Comparison of ENCODE assay signal across 23 cellular contexts in the genomic region with DNA sequence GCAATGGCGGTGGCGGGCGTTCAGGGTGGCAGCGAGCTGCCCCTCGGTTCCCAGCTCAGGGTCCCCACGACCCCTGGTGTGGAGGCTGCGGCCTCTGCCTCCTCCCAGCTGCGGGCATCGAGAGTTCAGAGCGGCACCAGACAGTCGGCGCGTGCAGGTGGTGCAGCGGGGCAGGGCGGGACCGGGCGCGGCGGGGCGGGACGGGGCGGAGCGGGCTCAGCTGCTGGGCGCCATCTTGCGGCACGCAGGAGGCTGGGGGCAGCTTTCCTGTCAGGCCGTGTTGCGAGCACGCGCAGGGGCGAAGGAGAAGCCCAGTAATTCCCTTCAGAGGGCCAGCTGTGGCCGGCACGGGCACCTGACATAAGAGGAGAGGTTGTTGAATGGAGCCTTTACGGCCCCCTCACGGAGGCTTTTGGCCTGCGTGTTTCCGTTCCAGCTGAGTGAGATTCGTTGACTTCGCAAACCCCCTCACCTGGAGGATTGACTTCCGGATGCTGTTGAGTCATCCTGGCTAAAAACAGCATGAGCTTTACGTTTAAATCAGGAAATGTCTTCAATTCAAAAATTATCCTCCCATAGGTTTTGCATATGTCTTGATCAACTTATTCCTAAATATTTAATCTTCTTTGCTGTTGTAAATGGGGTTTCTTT.
"Had no signal": no experiment of that assay in that cellular context is flagged by ENCODE, and none has a peak within 500 bp of the region (broad histone marks: within the 10 kb centered on the region; RNA-seq: fewer than 3 reads in every experiment).

No MANE protein-coding gene starts in this region.

- H3K4me1 Mint-ChIP-seq: activated naive CD4-positive, alpha-beta T cell treated with anti-CD3 and anti-CD28 coated beads, Interleukin-2, amount 50 U/mL, for 24 hours; T-cell had no signal

- H3K36me3 Mint-ChIP-seq: activated naive CD4-positive, alpha-beta T cell treated with anti-CD3 and anti-CD28 coated beads, Interleukin-2, amount 50 U/mL, for 24 hours; T-cell had no signal

- H3K4me3 Mint-ChIP-seq: activated CD8-positive, alpha-beta T cell treated with anti-CD3 and anti-CD28 coated beads for 36 hours; activated naive CD4-positive, alpha-beta T cell treated with anti-CD3 and anti-CD28 coated beads, Interleukin-2, amount 50 U/mL, for 24 hours; activated T-cell treated with anti-CD3 and anti-CD28 coated beads, Interleukin-2, amount 50 U/mL, for 72 hours; T-cell had no signal

- ATAC-seq: activated CD8-positive, alpha-beta T cell treated with anti-CD3 and anti-CD28 coated beads for 36 hours; activated T-cell treated with anti-CD3 and anti-CD28 coated beads, Interleukin-2, amount 50 U/mL, for 72 hours; body of pancreas; PC-3; T-cell had no signal

- DNase-seq: activated CD4-positive, CD25-positive, alpha-beta regulatory T cell; activated CD8-positive, alpha-beta memory T cell treated with anti-CD3 and anti-CD28 coated beads, Interleukin-2, amount 50 U/mL, for 4 hours; activated CD8-positive, alpha-beta T cell treated with anti-CD3 and anti-CD28 coated beads for 36 hours; activated naive CD4-positive, alpha-beta T cell; activated T-cell treated with anti-CD3 and anti-CD28 coated beads, Interleukin-2, amount 50 U/mL, for 72 hours; body of pancreas; central memory CD4-positive, alpha-beta T cell; Karpas-422; MM.1S; NCI-H146; NCI-H187 treated with DMSO at 0.1 percent for 48 hours; NCI-H2081 treated with DMSO at 0.1 percent for 48 hours; NCI-H446; NCI-H524; PC-3; T-cell; T-helper 2 cell; T1000 had no signal

- H3K27ac Mint-ChIP-seq: activated CD8-positive, alpha-beta T cell treated with anti-CD3 and anti-CD28 coated beads for 36 hours; activated naive CD4-positive, alpha-beta T cell treated with anti-CD3 and anti-CD28 coated beads, Interleukin-2, amount 50 U/mL, for 24 hours; activated T-cell treated with anti-CD3 and anti-CD28 coated beads, Interleukin-2, amount 50 U/mL, for 72 hours; activated T-helper 2 cell treated with anti-CD3 and anti-CD28 coated beads, Interferon-gamma antibody, Interleukin-2, Interleukin-4, amounts not matched to agents 10 μg/mL and 5 μg/mL and 100 μg/mL, durations not matched to agents 14 hours and 24 hours and 36 hours; T-cell had no signal

- H3K9me3 Mint-ChIP-seq: activated CD8-positive, alpha-beta T cell treated with anti-CD3 and anti-CD28 coated beads for 36 hours; activated naive CD4-positive, alpha-beta T cell treated with anti-CD3 and anti-CD28 coated beads, Interleukin-2, amount 50 U/mL, for 24 hours; activated T-cell treated with anti-CD3 and anti-CD28 coated beads, Interleukin-2, amount 50 U/mL, for 72 hours; activated T-helper 2 cell treated with anti-CD3 and anti-CD28 coated beads, Interferon-gamma antibody, Interleukin-2, Interleukin-4, amounts not matched to agents 10 μg/mL and 5 μg/mL and 100 μg/mL, durations not matched to agents 14 hours and 24 hours and 36 hours; T-cell had no signal

- H3K27ac ChIP-seq: ascending aorta, body of pancreas, SK-N-MC, VCaP had no signal
